22 cellular contexts compared by ENCODE assay signal in the genomic region with DNA sequence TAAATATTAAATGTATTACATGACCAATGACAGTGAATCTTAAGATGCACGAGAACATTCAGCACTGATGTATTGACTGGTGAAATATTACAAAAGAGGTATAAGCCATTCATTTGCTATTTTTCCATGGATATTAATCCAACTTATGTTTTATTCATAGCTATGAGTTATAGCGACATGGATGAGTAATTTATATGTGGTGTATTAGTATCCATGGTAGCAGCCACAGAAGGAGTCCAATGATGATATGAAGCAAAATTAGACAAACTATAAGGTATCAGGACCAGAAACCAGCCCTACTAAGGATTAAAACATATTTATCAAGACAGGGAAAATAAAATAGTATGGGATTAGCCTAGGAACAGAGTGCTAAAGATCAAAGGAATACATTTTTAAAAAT.
"Had no signal": no experiment of that assay in that cellular context is flagged by ENCODE, and none has a peak within 500 bp of the region (broad histone marks: within the 10 kb centered on the region; RNA-seq: fewer than 3 reads in every experiment).

No MANE protein-coding gene starts in this region.

- DNase-seq: activated CD4-positive, alpha-beta T cell treated with anti-CD3 and anti-CD28 coated beads, Interleukin-2, amount 10 ng/mL, durations not matched to agents 7 days and 5 days; activated CD4-positive, CD25-positive, alpha-beta regulatory T cell treated with anti-CD3 and anti-CD28 coated beads, Interleukin-2, amount 50 U/mL, for 72 hours; activated CD8-positive, alpha-beta T cell treated with anti-CD3 and anti-CD28 coated beads, Interleukin-2, amount 10 ng/mL, durations not matched to agents 7 days and 5 days; activated gamma-delta T cell; activated naive CD4-positive, alpha-beta T cell treated with anti-CD3 and anti-CD28 coated beads, Interleukin-2, amount 50 U/mL, for 16 hours; activated naive CD8-positive, alpha-beta T cell treated with anti-CD3 and anti-CD28 coated beads, Interleukin-2, amount 50 U/mL, for 24 hours; central memory CD4-positive, alpha-beta T cell; dorsolateral prefrontal cortex; heart right ventricle; kidney glomerular epithelial cell; left lung; right lobe of liver; small intestine; stimulated activated CD4-positive, alpha-beta T cell treated with anti-CD3 and anti-CD28 coated beads, Interleukin-2, amount 100 ng/mL, for 24 hours; stomach; T-helper 1 cell; testis; trophoblast cell; uterus; WERI-Rb-1 had no signal

- H3K27ac ChIP-seq: dorsolateral prefrontal cortex, heart right ventricle, left lung, neutrophil, parathyroid adenoma, right lobe of liver, stomach, testis, uterus, WERI-Rb-1 had no signal

- H3K4me3 ChIP-seq: dorsolateral prefrontal cortex, heart right ventricle, left lung, right lobe of liver, stomach, testis, uterus had no signal

- H3K79me2 ChIP-seq: parathyroid adenoma had no signal

- H2AFZ ChIP-seq: parathyroid adenoma had no signal

- H3K4me1 ChIP-seq: left lung, parathyroid adenoma, right lobe of liver, stomach, testis, uterus had no signal

- H3K27me3 ChIP-seq: dorsolateral prefrontal cortex, heart right ventricle, left lung, neutrophil, right lobe of liver, stomach, testis, uterus had no signal

- H3K36me3 ChIP-seq: right lobe of liver, uterus had no signal

- H3K9me3 ChIP-seq: heart right ventricle, left lung, neutrophil, right lobe of liver, stomach, testis, uterus had no signal
